In the genomic region with DNA sequence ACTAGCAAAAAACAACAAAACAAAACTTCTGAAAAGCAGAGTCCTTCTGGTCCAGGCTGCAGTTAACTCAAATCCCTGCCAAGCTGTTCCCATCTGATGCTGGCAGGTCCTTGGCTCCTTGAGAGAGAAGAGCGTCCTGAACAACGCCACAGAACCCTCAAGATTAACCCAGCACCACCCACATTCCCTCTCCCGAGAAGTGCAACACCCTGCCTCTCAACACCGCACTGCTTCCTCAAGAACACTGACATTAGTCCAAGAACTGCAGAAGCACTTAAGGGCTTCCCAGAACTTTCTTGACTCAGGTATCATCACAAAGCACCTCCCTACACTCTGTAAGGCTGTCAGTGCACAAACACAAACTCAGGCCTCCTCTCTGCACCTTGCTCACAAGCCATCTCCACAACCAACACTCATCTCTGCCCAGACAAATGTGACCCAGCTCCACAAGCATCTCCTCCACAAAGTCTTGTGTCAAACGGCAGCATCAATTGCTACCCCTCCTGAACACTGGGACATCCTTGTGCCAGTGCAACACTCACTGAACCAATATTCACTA, we compare ENCODE assay signal across 16 cellular contexts. TPM values are rescaled to one million over a fixed set of nuclear protein-coding genes. Genes with fewer than 3 reads are reported as not detected.
DNase-seq lines count a peak whose midpoint lies in the region; ATAC-seq, FAIRE-seq and TF ChIP-seq lines count a peak whose summit lies in the region.
"Had no signal": no experiment of that assay in that cellular context is flagged by ENCODE, and none has a peak within 500 bp of the region (broad histone marks: within the 10 kb centered on the region; RNA-seq: fewer than 3 reads in every experiment).

No MANE protein-coding gene starts in this region.

- peaks cover 29% of the 10 kb centered on the region for H4K20me1 ChIP-seq in PC-3 (ENCODE audit: low read length)

- H2AFZ ChIP-seq in PC-3 (ENCODE audit: low read length): no peak overlapping the region
- H2AFZ ChIP-seq: parathyroid adenoma had no signal

- in situ Hi-C loops in GM13977 (cut with MboI; ENCODE audit: low pct_unique_long_range_greater_than_20kb, low sequenced_read_pairs, unreplicated experiment): no loop called here

- H3K36me3 ChIP-seq in PC-3 (ENCODE audit: low read depth, low read length) (peaks cover 8% of the 10 kb centered on the region; the same call in 1 of the 2 replicates), pancreas (no peaks in the 10 kb centered on the region)

- CTCF ChIA-PET in PC-3 (lab: Charles Lee): no interaction called here

- no peaks in the 10 kb centered on the region for H3K27me3 ChIP-seq in PC-3 (ENCODE audit: low read length)
- no peaks in the 10 kb centered on the region for H3K27me3 ChIP-seq in pancreas

- H3K4me2 ChIP-seq in PC-3 (ENCODE audit: low read length): peak overlapping the region; percentile 34

- H3K79me2 ChIP-seq in PC-3 (ENCODE audit: low read length): peaks cover 96% of the 10 kb centered on the region

- POLR2A ChIA-PET in PC-3 (lab: Charles Lee; ENCODE audit: unreplicated experiment): no interaction called here

- H3F3A ChIP-seq in PC-3 (ENCODE audit: low read length, unreplicated experiment): peaks cover 14% of the 10 kb centered on the region

- BruUV-seq in PC-3 (replicated peaks; lab: Mats Ljungman, UMichigan): no TSS peak

- H3K27ac ChIP-seq in PC-3 (ENCODE audit: low read length) (peak overlapping the region; percentile 73), pancreas (peak overlapping the region in 1 of 4 donors; percentile 1)
- H3K27ac ChIP-seq: parathyroid adenoma had no signal

- H3K9ac ChIP-seq in PC-3 (ENCODE audit: low read length): no peak overlapping the region
- H3K9ac ChIP-seq: parathyroid adenoma had no signal

- FAIRE-seq in pancreas (lab: Jason Lieb, UNC): no peak
- FAIRE-seq: GM12891, urothelium cell line had no signal

- TF ChIP-seq CTCF in PC-3 (conservative IDR thresholded peaks at IDR 0.05; ENCODE audit: low read depth, low read length): no peak
- TF ChIP-seq CTCF in omental fat pad (IDR thresholded peaks at IDR 0.05): no peak
- TF ChIP-seq CTCF in pancreas (IDR thresholded peaks at IDR 0.05): no peak
- TF ChIP-seq CTCF in GM13977 (IDR thresholded peaks at IDR 0.05; ENCODE audit: extremely low read depth, insufficient read depth, missing control alignments): no peak

- 41 to 43% methylated on average over 5 of the region's 5 CpGs for WGBS in pancreas, 2 donors

- ATAC-seq in PC-3: no peak
- ATAC-seq in esophagus mucosa: peak; percentile 49
- ATAC-seq in omental fat pad (ENCODE audit: low FRiP score): peak; percentile 42
- ATAC-seq in pancreas: no peak
- ATAC-seq in GM19328 (IDR thresholded peaks at IDR 0.05; ENCODE audit: unreplicated experiment): no peak

- no peaks in the 10 kb centered on the region for H3K9me2 ChIP-seq in PC-3 (replicated peaks; ENCODE audit: low read length)

- H3K4me1 ChIP-seq in PC-3 (ENCODE audit: insufficient read depth, low read length) (peaks cover 91% of the 10 kb centered on the region), pancreas (peaks cover 26 to 58% (median 28%) of the 10 kb centered on the region in 3 donors)
- H3K4me1 ChIP-seq: parathyroid adenoma had no signal

- peak; percentile 37 for DNase-seq in CD1c-positive myeloid dendritic cell (ENCODE audit: extremely low spot score)
- DNase-seq in PC-3: peak; percentile 22
- no peak for DNase-seq in omental fat pad (ENCODE audit: low spot score)
- DNase-seq in pancreas: no peak
- DNase-seq in GM13977 (ENCODE audit: low spot score): no peak
- no peak for DNase-seq in stimulated activated CD4-positive, alpha-beta T cell treated with anti-CD3 and anti-CD28 coated beads, Interleukin-2, amount 100 ng/mL, for 48 hours
- DNase-seq: activated naive CD4-positive, alpha-beta T cell treated with anti-CD3 and anti-CD28 coated beads, Interleukin-2, amount 10 ng/mL, durations not matched to agents 7 days and 5 days; Kasumi-1; NCI-H69; SIG-M5 had no signal

- H3K4me3 ChIP-seq in PC-3 (ENCODE audit: low read length) (no peak overlapping the region), pancreas (no peak overlapping the region)

- no peaks in the 10 kb centered on the region for H3K9me3 ChIP-seq in PC-3 (ENCODE audit: low read length)
- no peaks in the 10 kb centered on the region for H3K9me3 ChIP-seq in pancreas

- intact Hi-C loops in PC-3 (cut with micrococcal nuclease) (loop anchor here (5.0 kb wide), 1 partner anchor 118 kb away; no protein-coding TSS in a partner anchor), pancreas (cut with DNase I) (no loop called here)

RNA-seq across cellular contexts. Expression of gene MRPL14, which starts 7.5 kb away (rescaled TPM):
- total RNA-seq in PC-3 (2014; rRNA removed) (164 and 192 TPM in 2 replicates), esophagus mucosa (47.4 TPM), omental fat pad (10 to 100 TPM; 29.2 to 36.3 (median 35.5) TPM), pancreas (10 to 100 TPM in 4 of 6 donors, 1 to 10 TPM in 2; 8.7 to 16.4 (median 14.1) TPM)
- 10 to 100 TPM; 12.5 to 30.4 TPM for polyA plus RNA-seq in pancreas

RNA-seq across cellular contexts. Expression of gene TMEM63B, which starts 7.6 kb away (rescaled TPM):
- total RNA-seq in PC-3 (2014; rRNA removed): 23.6 and 26.9 TPM in 2 replicates
- 42.4 TPM for total RNA-seq in esophagus mucosa
- total RNA-seq in omental fat pad: 10 to 100 TPM; 17.0 to 23.4 (median 20.6) TPM
- total RNA-seq in pancreas: 10 to 100 TPM in 4 of 6 donors, 1 to 10 TPM in 2; 7.2 to 19.9 (median 11.4) TPM
- 10 to 100 TPM; 12.1 to 16.9 TPM for polyA plus RNA-seq in pancreas

RNA-seq across cellular contexts. Expression of gene CAPN11, which starts 38.8 kb away (rescaled TPM):
- total RNA-seq in PC-3 (2014; rRNA removed) (not detected in 2 replicates), esophagus mucosa (0.12 TPM), omental fat pad (1 to 10 TPM in 3 of 4 donors, under 1 TPM in 1; 0.09 to 8.4 (median 3.3) TPM), pancreas (under 1 TPM in 4 of 6 donors, not detected in 2; 0.06 to 0.23 (median 0.14) TPM)
- polyA plus RNA-seq in pancreas: under 1 TPM; 0.75 to 0.76 TPM
- total RNA-seq: Daoy had no signal

Comparison
In these comparisons a context has a peak if more than half of its experiments do, and no peak if none do; other contexts are left out.
1. DNase-seq: peak in CD1c-positive myeloid dendritic cell (single experiment) and PC-3 (single experiment); none in omental fat pad (single experiment), pancreas (0 of 6), GM13977 (single experiment) and stimulated activated CD4-positive, alpha-beta T cell treated with anti-CD3 and anti-CD28 coated beads, Interleukin-2, amount 100 ng/mL, for 48 hours (0 of 2).
2. ATAC-seq: peak in esophagus mucosa (single experiment) and omental fat pad (single experiment); none in PC-3 (single experiment), pancreas (0 of 4) and GM19328 (single experiment).